16 cellular contexts compared by ENCODE assay signal in the genomic region with DNA sequence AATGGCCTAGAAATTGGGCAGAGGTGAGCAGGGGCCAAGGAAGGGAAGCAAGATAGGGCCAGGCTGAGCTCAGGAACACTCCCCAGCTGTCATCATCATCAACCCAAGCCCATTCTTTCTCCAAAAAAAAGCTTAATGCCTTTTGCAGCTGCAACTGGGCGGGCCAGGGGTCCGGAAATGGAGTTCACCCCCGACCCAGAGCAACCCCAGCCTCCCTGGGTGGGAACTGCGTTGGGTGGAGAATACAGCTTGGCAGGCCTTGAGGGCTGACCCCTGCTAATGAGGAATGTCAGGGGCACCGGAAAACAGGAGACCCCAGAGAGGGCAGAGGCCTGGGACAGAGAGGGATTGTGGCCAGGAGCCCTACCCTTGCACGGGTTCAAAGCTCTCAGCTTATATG.
DNase-seq lines count a peak whose midpoint lies in the region; ATAC-seq and TF ChIP-seq lines count a peak whose summit lies in the region.
"Had no signal": no experiment of that assay in that cellular context is flagged by ENCODE, and none has a peak within 500 bp of the region (broad histone marks: within the 10 kb centered on the region; RNA-seq: fewer than 3 reads in every experiment).

No MANE protein-coding gene starts in this region.

- DNase-seq in adipocyte (ENCODE audit: low read depth): no peak
- DNase-seq in left ventricle myocardium superior: peak; percentile 64
- no peak for DNase-seq in neural crest cell (ENCODE audit: low read depth, low spot score)
- no peak for DNase-seq in substantia nigra (lab: John Stamatoyannopoulos, UW)
- DNase-seq in activated T-cell treated with anti-CD3 and anti-CD28 coated beads, Interleukin-2, amount 50 U/mL, for 48 hours: no peak
- no peak for DNase-seq in NCI-H1694 treated with DMSO at 0.1 percent for 48 hours (lab: John Stamatoyannopoulos, UW)
- no peak for DNase-seq in T-helper 2 cell treated with Interferon-gamma antibody and Interleukin-4, amounts not matched to agents 5 μg/mL and 100 μg/mL, for 36 hours (ENCODE audit: low spot score)
- DNase-seq in EL: no peak
- DNase-seq: activated T-cell treated with anti-CD3 and anti-CD28 coated beads for 4 hours; NCI-H446; OCI-M1; stimulated activated CD4-positive, alpha-beta T cell treated with anti-CD3 and anti-CD28 coated beads, Interleukin-1b, Interleukin-23, amount 100 ng/mL, for 48 hours had no signal

- peak overlapping the region; percentile 35 for H3K27ac ChIP-seq in substantia nigra (ENCODE audit: low read depth, low read length, poor library complexity, severe bottlenecking)
- H3K27ac ChIP-seq: BLaER1, neutrophil had no signal

- H3K4me1 ChIP-seq in adipocyte (ENCODE audit: control insufficient read depth, insufficient read depth, low read length): peaks cover 96% of the 10 kb centered on the region

- H3K27ac Mint-ChIP-seq in neural crest cell (ENCODE audit: unreplicated experiment): peak overlapping the region; percentile 63
- no peak overlapping the region for H3K27ac Mint-ChIP-seq in T-helper 2 cell treated with Interferon-gamma antibody and Interleukin-4, amounts not matched to agents 5 μg/mL and 100 μg/mL, for 36 hours
- H3K27ac Mint-ChIP-seq: T-helper 1 cell treated with Interleukin-12 subunit alpha and Interleukin-12 subunit beta and Interleukin-4 antibody, amounts not matched to agents 30 μg/mL and 1 μg/mL, for 36 hours had no signal

- intact Hi-C loops in left ventricle myocardium superior (cut with micrococcal nuclease): no loop called here

- no peak for TF ChIP-seq CTCF in neural crest cell (conservative IDR thresholded peaks at IDR 0.05)

- no peaks in the 10 kb centered on the region for H3K27me3 ChIP-seq in adipocyte (replicated peaks; ENCODE audit: control insufficient read depth, insufficient read depth, low read length)
- H3K27me3 ChIP-seq: BLaER1, neutrophil had no signal

- peaks cover 8% of the 10 kb centered on the region for H3K36me3 ChIP-seq in adipocyte (ENCODE audit: control insufficient read depth, insufficient read depth, low read length, severe bottlenecking)
- H3K36me3 ChIP-seq: neutrophil had no signal

- peaks cover 49% of the 10 kb centered on the region for H3K4me1 Mint-ChIP-seq in neural crest cell
- H3K4me1 Mint-ChIP-seq in T-helper 2 cell treated with Interferon-gamma antibody and Interleukin-4, amounts not matched to agents 5 μg/mL and 100 μg/mL, for 36 hours (ENCODE audit: low read depth): no peaks in the 10 kb centered on the region

- no peaks in the 10 kb centered on the region for H3K36me3 Mint-ChIP-seq in neural crest cell (ENCODE audit: low read depth)
- no peaks in the 10 kb centered on the region for H3K36me3 Mint-ChIP-seq in T-helper 2 cell treated with Interferon-gamma antibody and Interleukin-4, amounts not matched to agents 5 μg/mL and 100 μg/mL, for 36 hours (ENCODE audit: low read depth)

- no peaks in the 10 kb centered on the region for H3K9me3 ChIP-seq in adipocyte (ENCODE audit: control insufficient read depth, low read length)
- H3K9me3 ChIP-seq: BLaER1, neutrophil had no signal

- no peak for ATAC-seq in left ventricle myocardium superior
- ATAC-seq: activated CD4-positive, CD25-positive, alpha-beta regulatory T cell treated with anti-CD3 and anti-CD28 coated beads, Interleukin-2, amount 50 U/mL, for 24 hours had no signal

- H3K4me3 Mint-ChIP-seq in neural crest cell: peak overlapping the region; percentile 29
- H3K4me3 Mint-ChIP-seq in T-helper 2 cell treated with Interferon-gamma antibody and Interleukin-4, amounts not matched to agents 5 μg/mL and 100 μg/mL, for 36 hours: no peak overlapping the region
- H3K4me3 Mint-ChIP-seq: T-helper 1 cell treated with Interleukin-12 subunit alpha and Interleukin-12 subunit beta and Interleukin-4 antibody, amounts not matched to agents 30 μg/mL and 1 μg/mL, for 36 hours had no signal

- H3K9me3 Mint-ChIP-seq in neural crest cell: no peaks in the 10 kb centered on the region
- H3K9me3 Mint-ChIP-seq in T-helper 2 cell treated with Interferon-gamma antibody and Interleukin-4, amounts not matched to agents 5 μg/mL and 100 μg/mL, for 36 hours: no peaks in the 10 kb centered on the region
- H3K9me3 Mint-ChIP-seq: T-helper 1 cell treated with Interleukin-12 subunit alpha and Interleukin-12 subunit beta and Interleukin-4 antibody, amounts not matched to agents 30 μg/mL and 1 μg/mL, for 36 hours had no signal

- H3K4me3 ChIP-seq in adipocyte (ENCODE audit: low read length): no peak overlapping the region
- H3K4me3 ChIP-seq: BLaER1 had no signal

- peak overlapping the region; percentile 76 for H3K9ac ChIP-seq in adipocyte (ENCODE audit: low read length)
- H3K9ac ChIP-seq: BLaER1 had no signal

- no peaks in the 10 kb centered on the region for H3K27me3 Mint-ChIP-seq in neural crest cell (ENCODE audit: low read depth)
- H3K27me3 Mint-ChIP-seq in T-helper 2 cell treated with Interferon-gamma antibody and Interleukin-4, amounts not matched to agents 5 μg/mL and 100 μg/mL, for 36 hours (ENCODE audit: low read depth): peaks cover 6% of the 10 kb centered on the region
